Comparison of ENCODE assay signal across 9 cellular contexts in genomic region chr1:100039571-100039970, GRCh38.
DNase-seq lines count a peak whose midpoint lies in the region; ATAC-seq and TF ChIP-seq lines count a peak whose summit lies in the region.
"Had no signal": no experiment of that assay in that cellular context is flagged by ENCODE, and none has a peak within 500 bp of the region (broad histone marks: within the 10 kb centered on the region; RNA-seq: fewer than 3 reads in every experiment).

No MANE protein-coding gene starts in this region.

- H3K36me3 ChIP-seq in BJ (ENCODE audit: control insufficient read depth, insufficient read depth, low read length): no peaks in the 10 kb centered on the region
- peaks cover 15% of the 10 kb centered on the region for H3K36me3 ChIP-seq in KOPT-K1 (ENCODE audit: insufficient read depth, low read length)
- H3K36me3 ChIP-seq in muscle layer of duodenum (ENCODE audit: control insufficient read depth in 1 of 2, insufficient read depth in 2 of 2, low read length in 2 of 2): peaks cover 0 to 4% of the 10 kb centered on the region in 2 donors

- H3K27me3 ChIP-seq in BJ (ENCODE audit: control insufficient read depth, insufficient read depth, low read length) (no peaks in the 10 kb centered on the region), muscle layer of duodenum (ENCODE audit: low read depth, low read length) (no peaks in the 10 kb centered on the region)

- peak overlapping the region; percentile 96 for H3K27ac ChIP-seq in KOPT-K1 (ENCODE audit: low read depth, low read length, poor library complexity, severe bottlenecking)
- H3K27ac ChIP-seq in muscle layer of duodenum (ENCODE audit: low read length): peak overlapping the region; percentile 89

- H3K9me3 ChIP-seq in KOPT-K1 (ENCODE audit: insufficient read depth, low read length, poor library complexity, severe bottlenecking): no peaks in the 10 kb centered on the region
- H3K9me3 ChIP-seq in muscle layer of duodenum (ENCODE audit: control insufficient read depth in 1 of 2, low read length in 2 of 2): no peaks in the 10 kb centered on the region

- TF ChIP-seq CTCF in BJ (IDR thresholded peaks at IDR 0.05; ENCODE audit: insufficient read depth, low read depth, low read length): no peak
- TF ChIP-seq CTCF in cardiac fibroblast (IDR thresholded peaks at IDR 0.05; ENCODE audit: low read depth, low read length): no peak

- DNase-seq in BJ (ENCODE audit: low read depth) (no peak), cardiac fibroblast (ENCODE audit: low read depth in 2 of 2) (no peak), NCI-H1417 (lab: John Stamatoyannopoulos, UW) (no peak), HuH-7.5 (ENCODE audit: low spot score) (no peak)
- DNase-seq: activated CD4-positive, alpha-beta T cell treated with anti-CD3 and anti-CD28 coated beads, Interleukin-2, amount 50 U/mL, for 48 hours had no signal

- H3K4me3 ChIP-seq in BJ (ENCODE audit: low read depth, low read length): peak overlapping the region; percentile 98
- H3K4me3 ChIP-seq in cardiac fibroblast (replicated peaks in 1 of 2; ENCODE audit: low read depth in 2 of 2, low read length in 2 of 2): peak overlapping the region; percentile 85 to 89
- peak overlapping the region; percentile 79 for H3K4me3 ChIP-seq in muscle layer of duodenum (ENCODE audit: low read depth in 1 of 2, low read length in 2 of 2)

- peaks cover 6 to 18% of the 10 kb centered on the region in 2 donors for H3K4me1 ChIP-seq in muscle layer of duodenum (ENCODE audit: control insufficient read depth in 1 of 2, insufficient read depth in 2 of 2, low read length in 2 of 2)

- POLR2A ChIA-PET in BJ (lab: Charles Lee): interaction anchor here (0.7 kb wide), 1 partner anchor 60 kb away, joined by 3 read pairs; no protein-coding TSS in a partner anchor

- CTCF ChIA-PET in BJ (lab: Yijun Ruan, JAX): interaction anchor here (0.9 to 1.1 kb wide), 2 partner anchors 10 to 34 kb away, joined by 3 read pairs; no protein-coding TSS in a partner anchor

- ATAC-seq in GM21737 (IDR thresholded peaks at IDR 0.05; ENCODE audit: unreplicated experiment) (no peak), HG02885 (IDR thresholded peaks at IDR 0.05; ENCODE audit: poor library complexity, unreplicated experiment) (no peak)
